Comparison of ENCODE assay signal across 11 cellular contexts in the genomic region with DNA sequence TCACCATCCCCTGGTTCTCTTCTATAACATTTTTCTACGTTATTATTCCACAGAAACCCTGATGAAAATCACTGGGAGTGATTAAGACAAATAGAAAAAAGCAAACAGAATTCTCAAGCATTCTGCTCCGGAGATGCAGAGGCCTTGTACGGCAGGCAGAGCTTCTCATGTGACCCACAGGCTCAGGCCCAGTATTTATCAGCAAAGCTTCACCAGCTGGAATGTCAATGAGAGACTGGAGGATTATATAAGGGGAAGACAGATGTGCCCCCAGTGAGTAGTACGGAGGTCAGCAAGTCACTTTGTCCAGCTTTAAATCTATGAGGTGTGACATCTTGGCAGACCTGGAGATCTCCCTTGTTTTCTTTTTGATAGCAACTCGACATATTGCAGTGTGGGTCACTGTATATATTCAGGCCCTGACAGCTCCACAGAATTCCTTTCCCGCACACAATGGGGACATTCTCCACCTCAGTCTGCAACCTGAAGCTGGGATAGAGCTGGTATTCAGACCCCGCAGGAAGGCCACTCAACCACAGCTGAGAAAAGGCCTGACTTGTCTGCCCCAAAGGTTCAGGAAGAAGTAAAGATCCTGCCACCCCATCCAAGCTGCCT.
"Had no signal": no experiment of that assay in that cellular context is flagged by ENCODE, and none has a peak within 500 bp of the region (broad histone marks: within the 10 kb centered on the region; RNA-seq: fewer than 3 reads in every experiment).

No MANE protein-coding gene starts in this region.

- H3K36me3 ChIP-seq: pancreas, right lobe of liver, transverse colon had no signal

- H3K27ac ChIP-seq: coronary artery, pancreas, right lobe of liver, transverse colon had no signal

- H3K9me3 Mint-ChIP-seq: activated CD4-positive, alpha-beta memory T cell treated with anti-CD3 and anti-CD28 coated beads for 36 hours; activated naive CD8-positive, alpha-beta T cell treated with anti-CD3 and anti-CD28 coated beads, Interleukin-2, amount 50 U/mL, for 24 hours; memory B cell; stimulated activated effector memory CD8-positive, alpha-beta T cell treated with anti-CD3 and anti-CD28 coated beads, Interleukin-12 subunit alpha, Interleukin-12 subunit beta, amount 100 ng/mL, for 72 hours had no signal

- H3K4me1 ChIP-seq: pancreas, right lobe of liver, transverse colon had no signal

- H3K36me3 Mint-ChIP-seq: activated CD4-positive, alpha-beta memory T cell treated with anti-CD3 and anti-CD28 coated beads for 36 hours; memory B cell; stimulated activated effector memory CD8-positive, alpha-beta T cell treated with anti-CD3 and anti-CD28 coated beads, Interleukin-12 subunit alpha, Interleukin-12 subunit beta, amount 100 ng/mL, for 72 hours had no signal

- H3K4me3 Mint-ChIP-seq: activated CD4-positive, alpha-beta memory T cell treated with anti-CD3 and anti-CD28 coated beads for 36 hours; activated naive CD8-positive, alpha-beta T cell treated with anti-CD3 and anti-CD28 coated beads, Interleukin-2, amount 50 U/mL, for 24 hours; memory B cell; stimulated activated effector memory CD8-positive, alpha-beta T cell treated with anti-CD3 and anti-CD28 coated beads, Interleukin-12 subunit alpha, Interleukin-12 subunit beta, amount 100 ng/mL, for 72 hours had no signal

- FAIRE-seq: astrocyte, pancreas had no signal

- H3K27ac Mint-ChIP-seq: activated CD4-positive, alpha-beta memory T cell treated with anti-CD3 and anti-CD28 coated beads for 36 hours; activated naive CD8-positive, alpha-beta T cell treated with anti-CD3 and anti-CD28 coated beads, Interleukin-2, amount 50 U/mL, for 24 hours; memory B cell; stimulated activated effector memory CD8-positive, alpha-beta T cell treated with anti-CD3 and anti-CD28 coated beads, Interleukin-12 subunit alpha, Interleukin-12 subunit beta, amount 100 ng/mL, for 72 hours had no signal

- H3K27me3 Mint-ChIP-seq: activated CD4-positive, alpha-beta memory T cell treated with anti-CD3 and anti-CD28 coated beads for 36 hours; activated naive CD8-positive, alpha-beta T cell treated with anti-CD3 and anti-CD28 coated beads, Interleukin-2, amount 50 U/mL, for 24 hours had no signal

- H3K9me3 ChIP-seq: pancreas, right lobe of liver, transverse colon had no signal

- ATAC-seq: activated naive CD8-positive, alpha-beta T cell treated with anti-CD3 and anti-CD28 coated beads, Interleukin-2, amount 50 U/mL, for 24 hours; right lobe of liver; stimulated activated effector memory CD8-positive, alpha-beta T cell treated with anti-CD3 and anti-CD28 coated beads, Interleukin-12 subunit alpha, Interleukin-12 subunit beta, amount 100 ng/mL, for 72 hours had no signal

- H3K4me3 ChIP-seq: coronary artery, pancreas, right lobe of liver, transverse colon had no signal

- DNase-seq: activated CD4-positive, alpha-beta memory T cell treated with anti-CD3 and anti-CD28 coated beads for 36 hours; activated naive CD8-positive, alpha-beta T cell treated with anti-CD3 and anti-CD28 coated beads, Interleukin-2, amount 50 U/mL, for 24 hours; effector CD4-positive, alpha-beta T cell; pancreas; right lobe of liver; T-helper 9 cell; transverse colon had no signal

- H3K4me1 Mint-ChIP-seq: memory B cell; stimulated activated effector memory CD8-positive, alpha-beta T cell treated with anti-CD3 and anti-CD28 coated beads, Interleukin-12 subunit alpha, Interleukin-12 subunit beta, amount 100 ng/mL, for 72 hours had no signal

- H3K27me3 ChIP-seq: pancreas, right lobe of liver, transverse colon had no signal
